In genomic region chr6:89819336-89820130, GRCh38 we compare ENCODE assay signal across 8 cellular contexts. TPM values are rescaled to one million over a fixed set of nuclear protein-coding genes. Genes with fewer than 3 reads are reported as not detected.
A peak's percentile ranks its signal among the peaks of the same experiment; 100 is the strongest.
DNase-seq lines count a peak whose midpoint lies in the region; ATAC-seq and TF ChIP-seq lines count a peak whose summit lies in the region.

MDN1 (minus strand) TSS chr6:89819794; CDS start chr6:89819607, 187 bp downstream.

- H3K9me3 ChIP-seq in breast epithelium (no peaks in the 10 kb centered on the region), iPS-18c (ENCODE audit: control insufficient read depth, insufficient read depth, low read length) (no peaks in the 10 kb centered on the region), skeletal muscle tissue (ENCODE audit: control insufficient read depth in 3 of 3, low read length in 3 of 3) (no peaks in the 10 kb centered on the region)

- ATAC-seq in GM18870 (IDR thresholded peaks at IDR 0.05; ENCODE audit: unreplicated experiment) (peak; percentile 89), HG03135 (IDR thresholded peaks at IDR 0.05; ENCODE audit: unreplicated experiment) (peak; percentile 94)

- DNase-seq in ACHN (peak; percentile 94), NCI-H2196 treated with DMSO at 0.1 percent for 48 hours (lab: John Stamatoyannopoulos, UW; ENCODE audit: unreplicated experiment) (peak; percentile 92), breast epithelium (ENCODE audit: low spot score in 2 of 2) (peak; percentile 84 to 85)

- no peak for TF ChIP-seq CTCF in VCaP (conservative IDR thresholded peaks at IDR 0.05)
- TF ChIP-seq CTCF in breast epithelium (IDR thresholded peaks at IDR 0.05) = peak in 1 of 3 donors; percentile 7

- H3K36me3 ChIP-seq in breast epithelium (no peaks in the 10 kb centered on the region), skeletal muscle tissue (ENCODE audit: control insufficient read depth in 3 of 3, insufficient read depth in 3 of 3, low read length in 3 of 3) (no peaks in the 10 kb centered on the region)

- in situ Hi-C loops in ACHN (cut with HindIII; ENCODE audit: low pct_ligation_motif_present, low pct_unique_long_range_greater_than_20kb, low sequenced_read_pairs) = no loop called here

- peak; percentile 51 for TF ChIP-seq POLR2A in breast epithelium (IDR thresholded peaks at IDR 0.05)

- H3K27ac ChIP-seq in VCaP (peak within 1 kb of the TSS; percentile 84), breast epithelium (peak within 1 kb of the TSS; percentile 89 to 93), skeletal muscle tissue (ENCODE audit: low read depth, low read length) (peak within 1 kb of the TSS; percentile 90)

- H3K4me3 ChIP-seq in breast epithelium (peak within 1 kb of the TSS; percentile 80 to 90 (median 87)), iPS-18c (ENCODE audit: insufficient read depth, low read depth, low read length) (peak within 1 kb of the TSS; percentile 91), skeletal muscle tissue (ENCODE audit: low read length in 3 of 3) (peak within 1 kb of the TSS; percentile 84 to 98 (median 97))

- H3K27me3 ChIP-seq in breast epithelium = no peaks in the 10 kb centered on the region
- H3K27me3 ChIP-seq in skeletal muscle tissue (ENCODE audit: control insufficient read depth in 3 of 3, insufficient read depth in 3 of 3, low read length in 3 of 3) = no peaks in the 10 kb centered on the region

- intact Hi-C loops in breast epithelium (cut with DNase I; ENCODE audit: low total_unique reads) = no loop called here

- H3K4me1 ChIP-seq in breast epithelium (no peaks in the 10 kb centered on the region), skeletal muscle tissue (ENCODE audit: control insufficient read depth in 3 of 3, insufficient read depth in 3 of 3, low read length in 3 of 3) (peaks cover 15 to 31% (median 16%) of the 10 kb centered on the region in 3 donors)

- peak within 1 kb of the TSS; percentile 94 to 97 (median 95) for H3K9ac ChIP-seq in skeletal muscle tissue (ENCODE audit: low read depth in 1 of 3, low read length in 3 of 3)

RNA-seq across cellular contexts. Expression of gene MDN1, which starts in this region (rescaled TPM):
- total RNA-seq in breast epithelium = 10 to 100 TPM; 24.6 to 38.8 (median 38.0) TPM
- total RNA-seq in skeletal muscle tissue = 30.8 TPM

Comparison
In these comparisons a context has a peak if more than half of its experiments do, and no peak if none do; other contexts are left out.
1. Peak in every context shown above with its lines: DNase-seq, ATAC-seq, H3K4me3 ChIP-seq and H3K27ac ChIP-seq.